1 cellular context compared by ENCODE assay signal in the genomic region with DNA sequence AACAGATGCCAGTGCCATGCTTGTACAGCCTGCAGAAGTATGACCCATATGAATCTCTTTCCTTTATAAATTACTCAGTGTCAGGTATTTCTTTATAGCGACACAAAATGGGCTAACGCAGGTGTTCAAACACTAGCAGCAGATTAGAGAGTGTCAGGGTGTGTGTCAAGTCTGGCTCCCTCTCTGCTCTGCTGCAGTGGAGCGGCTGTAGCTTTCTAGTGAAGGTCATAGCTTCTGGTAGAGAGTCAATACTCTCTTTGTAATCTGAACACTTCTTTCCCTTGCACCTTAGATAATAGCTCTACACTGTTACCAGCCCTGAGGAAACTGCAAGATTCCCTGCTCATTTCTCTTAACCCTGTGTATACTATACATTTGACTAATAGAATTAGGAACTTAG.
A peak's percentile ranks its signal among the peaks of the same experiment; 100 is the strongest.
TF ChIP-seq lines count a peak whose summit lies in the region.

No MANE protein-coding gene starts in this region.

TF ChIP-seq in HepG2, 621 proteins besides CTCF, POLR2A, EP300 and RAD21 (continued from another document):
- TF ChIP-seq AHDC1 (CRISPR knock-in tag; IDR thresholded peaks at IDR 0.05; ENCODE audit: borderline replicate concordance): 0 out of 2 replicates have a peak, but pooled peaks have one; percentile 32
- peak; percentile 70; the same call in 1 of the 2 replicates for TF ChIP-seq ZNF12 (CRISPR knock-in tag; IDR thresholded peaks at IDR 0.05)
- peak; percentile 35; the same call in 1 of the 2 replicates for TF ChIP-seq ARID5B (CRISPR knock-in tag; IDR thresholded peaks at IDR 0.05)
- peak; percentile 81; the same call in 1 of the 2 replicates for TF ChIP-seq ZNF205 (CRISPR knock-in tag; IDR thresholded peaks at IDR 0.05)
- TF ChIP-seq IKZF5 (CRISPR knock-in tag; IDR thresholded peaks at IDR 0.05): 0 out of 2 replicates have a peak, but pooled peaks have one; percentile 27
- TF ChIP-seq, protein P1, sequence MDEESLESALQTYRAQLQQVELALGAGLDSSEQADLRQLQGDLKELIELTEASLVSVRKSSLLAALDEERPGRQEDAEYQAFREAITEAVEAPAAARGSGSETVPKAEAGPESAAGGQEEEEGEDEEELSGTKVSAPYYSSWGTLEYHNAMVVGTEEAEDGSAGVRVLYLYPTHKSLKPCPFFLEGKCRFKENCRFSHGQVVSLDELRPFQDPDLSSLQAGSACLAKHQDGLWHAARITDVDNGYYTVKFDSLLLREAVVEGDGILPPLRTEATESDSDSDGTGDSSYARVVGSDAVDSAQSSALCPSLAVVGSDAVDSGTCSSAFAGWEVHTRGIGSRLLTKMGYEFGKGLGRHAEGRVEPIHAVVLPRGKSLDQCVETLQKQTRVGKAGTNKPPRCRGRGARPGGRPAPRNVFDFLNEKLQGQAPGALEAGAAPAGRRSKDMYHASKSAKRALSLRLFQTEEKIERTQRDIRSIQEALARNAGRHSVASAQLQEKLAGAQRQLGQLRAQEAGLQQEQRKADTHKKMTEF (CRISPR knock-in tag; IDR thresholded peaks at IDR 0.05): 0 out of 2 replicates have a peak, but pooled peaks have one; percentile 22
- TF ChIP-seq MAFF (IDR thresholded peaks at IDR 0.05; ENCODE audit: low read depth, low read length): no peak
- TF ChIP-seq SRY (CRISPR knock-in tag; IDR thresholded peaks at IDR 0.05): no peak
- peak; percentile 52 for TF ChIP-seq RARA (CRISPR knock-in tag; IDR thresholded peaks at IDR 0.05)
- TF ChIP-seq BCL6 (CRISPR knock-in tag; IDR thresholded peaks at IDR 0.05): peak; percentile 95
- TF ChIP-seq JARID2 (CRISPR knock-in tag; IDR thresholded peaks at IDR 0.05; ENCODE audit: insufficient replicate concordance): no peak
- peak; percentile 68; the same call in 1 of the 2 replicates for TF ChIP-seq SIX4 (CRISPR knock-in tag; IDR thresholded peaks at IDR 0.05)
- no peak for TF ChIP-seq ZNF550 (CRISPR knock-in tag; IDR thresholded peaks at IDR 0.05; ENCODE audit: borderline replicate concordance)
- TF ChIP-seq REXO4 (CRISPR knock-in tag; IDR thresholded peaks at IDR 0.05; ENCODE audit: borderline replicate concordance): no peak
- peak; percentile 31; the same call in 1 of the 2 replicates for TF ChIP-seq FOXA3 (CRISPR knock-in tag; IDR thresholded peaks at IDR 0.05)
- no peak for TF ChIP-seq CC2D1A (CRISPR knock-in tag; IDR thresholded peaks at IDR 0.05)
- TF ChIP-seq FOXO1 (CRISPR knock-in tag; IDR thresholded peaks at IDR 0.05): 0 out of 2 replicates have a peak, but pooled peaks have one; percentile 28
- no peak for TF ChIP-seq THRA (CRISPR knock-in tag; IDR thresholded peaks at IDR 0.05; ENCODE audit: borderline replicate concordance)
- TF ChIP-seq ZHX1 (CRISPR knock-in tag; IDR thresholded peaks at IDR 0.05; ENCODE audit: low read depth): no peak
- 0 out of 2 replicates have a peak, but pooled peaks have one; percentile 14 for TF ChIP-seq RXRB (CRISPR knock-in tag; IDR thresholded peaks at IDR 0.05; ENCODE audit: borderline replicate concordance)
- TF ChIP-seq SAP130 (CRISPR knock-in tag; IDR thresholded peaks at IDR 0.05; ENCODE audit: low read depth): 0 out of 2 replicates have a peak, but pooled peaks have one; percentile 12
- TF ChIP-seq NR2F6 (IDR thresholded peaks at IDR 0.05): no peak
- peak; percentile 23; the same call in 1 of the 2 replicates for TF ChIP-seq NR2F6 (CRISPR knock-in tag; IDR thresholded peaks at IDR 0.05)
- peak; percentile 100 for TF ChIP-seq ZNF761 (CRISPR knock-in tag; conservative IDR thresholded peaks at IDR 0.05)
- TF ChIP-seq TBX2 (CRISPR knock-in tag; IDR thresholded peaks at IDR 0.05; ENCODE audit: borderline replicate concordance): peak; percentile 41; the same call in 1 of the 2 replicates
